In the genomic region with DNA sequence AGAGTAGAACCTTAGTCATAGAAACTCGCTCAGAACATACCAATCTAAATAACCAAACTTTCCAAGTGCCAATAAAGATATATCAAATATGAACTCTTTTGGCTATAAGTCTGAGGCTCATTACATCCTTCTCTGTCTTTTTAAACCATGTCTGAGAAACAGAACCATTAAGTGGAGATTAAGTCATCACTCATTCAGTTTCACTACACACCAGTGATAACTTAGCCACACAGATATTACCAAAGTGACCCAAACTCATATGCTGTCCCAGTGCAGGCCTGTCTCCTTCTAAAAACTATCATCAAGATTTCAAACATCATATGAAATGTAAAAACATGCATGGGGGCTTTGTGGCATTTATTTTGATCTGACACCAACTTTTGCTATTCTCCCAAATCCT, we compare ENCODE assay signal across 21 cellular contexts. TPM values are rescaled to one million over a fixed set of nuclear protein-coding genes. Genes with fewer than 3 reads are reported as not detected.
DNase-seq lines count a peak whose midpoint lies in the region; ATAC-seq, FAIRE-seq and TF ChIP-seq lines count a peak whose summit lies in the region.
"Had no signal": no experiment of that assay in that cellular context is flagged by ENCODE, and none has a peak within 500 bp of the region (broad histone marks: within the 10 kb centered on the region; RNA-seq: fewer than 3 reads in every experiment).

No MANE protein-coding gene starts in this region.

- no peaks in the 10 kb centered on the region for H3K9me3 Mint-ChIP-seq in stimulated activated naive CD8-positive, alpha-beta T cell treated with anti-CD3 and anti-CD28 coated beads, Interleukin-15, amount 100 ng/mL, for 72 hours
- no peaks in the 10 kb centered on the region for H3K9me3 Mint-ChIP-seq in mesothelial cell of epicardium
- no peaks in the 10 kb centered on the region for H3K9me3 Mint-ChIP-seq in type B pancreatic cell
- H3K9me3 Mint-ChIP-seq: activated CD4-positive, alpha-beta memory T cell treated with anti-CD3 and anti-CD28 coated beads for 36 hours; central memory CD8-positive, alpha-beta T cell had no signal

- H3K36me3 Mint-ChIP-seq in mesothelial cell of epicardium = no peaks in the 10 kb centered on the region
- H3K36me3 Mint-ChIP-seq in type B pancreatic cell = peaks cover 18% of the 10 kb centered on the region

- H3K9me3 ChIP-seq in small intestine (ENCODE audit: control insufficient read depth, low read depth) = no peaks in the 10 kb centered on the region
- H3K9me3 ChIP-seq: adrenal gland, HAP-1, psoas muscle, suprapubic skin had no signal

- DNase-seq in stimulated activated naive CD8-positive, alpha-beta T cell treated with anti-CD3 and anti-CD28 coated beads, Interleukin-15, amount 100 ng/mL, for 72 hours = no peak
- DNase-seq in stimulated activated naive CD8-positive, alpha-beta T cell treated with anti-CD3 and anti-CD28 coated beads, Interleukin-15, Interleukin-2, amounts not matched to agents 100 U/mL and 50 U/mL, for 24 hours = no peak
- peak; percentile 77 for DNase-seq in OCI-M1 (lab: John Stamatoyannopoulos, UW)
- no peak for DNase-seq in mesothelial cell of epicardium (ENCODE audit: low spot score in 2 of 2, unreplicated experiment in 2 of 2)
- DNase-seq in type B pancreatic cell (ENCODE audit: extremely low spot score, unreplicated experiment) = no peak
- no peak for DNase-seq in small intestine
- DNase-seq in C1 segment of cervical spinal cord (lab: John Stamatoyannopoulos, UW) = no peak
- DNase-seq: activated CD4-positive, alpha-beta memory T cell treated with anti-CD3 and anti-CD28 coated beads for 36 hours; adrenal gland; KG1; left colon; NCI-H1092 treated with DMSO at 0.1 percent for 48 hours; NCI-H748 treated with DMSO at 0.1 percent for 48 hours; psoas muscle; stimulated activated CD4-positive, alpha-beta T cell treated with anti-CD3 and anti-CD28 coated beads, Interleukin-15, amount 100 ng/mL, for 24 hours had no signal

- H3K4me1 ChIP-seq in small intestine (ENCODE audit: control insufficient read depth in 2 of 2, insufficient read depth in 1 of 2, low read depth in 1 of 2, low read length in 1 of 2) = peaks cover 2 to 8% of the 10 kb centered on the region in 2 donors

- no peak for FAIRE-seq in small intestine (lab: Jason Lieb, UNC)
- FAIRE-seq: TTC549 had no signal

- H3K27me3 ChIP-seq in small intestine (ENCODE audit: control insufficient read depth in 2 of 2, insufficient read depth in 2 of 2, low read length in 2 of 2) = no peaks in the 10 kb centered on the region
- H3K27me3 ChIP-seq: adrenal gland, suprapubic skin had no signal

- no peak for TF ChIP-seq CTCF in mesothelial cell of epicardium (IDR thresholded peaks at IDR 0.05; ENCODE audit: unreplicated experiment)
- no peak for TF ChIP-seq CTCF in type B pancreatic cell (conservative IDR thresholded peaks at IDR 0.05)

- H3K27me3 Mint-ChIP-seq in stimulated activated naive CD8-positive, alpha-beta T cell treated with anti-CD3 and anti-CD28 coated beads, Interleukin-15, amount 100 ng/mL, for 72 hours = no peaks in the 10 kb centered on the region
- H3K27me3 Mint-ChIP-seq in mesothelial cell of epicardium (ENCODE audit: low read depth) (no peaks in the 10 kb centered on the region), type B pancreatic cell (no peaks in the 10 kb centered on the region)
- H3K27me3 Mint-ChIP-seq: activated CD4-positive, alpha-beta memory T cell treated with anti-CD3 and anti-CD28 coated beads for 36 hours; central memory CD8-positive, alpha-beta T cell had no signal

- WGBS in small intestine, 3 donors = 76 to 100% (median 85%) methylated on average over 1 of the region's 1 CpG

- peak overlapping the region in 1 of 2 donors; percentile 62 for H3K27ac Mint-ChIP-seq in stimulated activated naive CD8-positive, alpha-beta T cell treated with anti-CD3 and anti-CD28 coated beads, Interleukin-15, amount 100 ng/mL, for 72 hours
- H3K27ac Mint-ChIP-seq in mesothelial cell of epicardium (peak overlapping the region; percentile 45), type B pancreatic cell (no peak overlapping the region)
- H3K27ac Mint-ChIP-seq: activated CD4-positive, alpha-beta memory T cell treated with anti-CD3 and anti-CD28 coated beads for 36 hours had no signal

- H3K4me1 Mint-ChIP-seq in stimulated activated naive CD8-positive, alpha-beta T cell treated with anti-CD3 and anti-CD28 coated beads, Interleukin-15, amount 100 ng/mL, for 72 hours = peaks cover 46% of the 10 kb centered on the region
- H3K4me1 Mint-ChIP-seq in mesothelial cell of epicardium = peaks cover 46% of the 10 kb centered on the region
- H3K4me1 Mint-ChIP-seq in type B pancreatic cell (ENCODE audit: unreplicated experiment) = peaks cover 52% of the 10 kb centered on the region

- peak; percentile 65 for ATAC-seq in stimulated activated naive CD8-positive, alpha-beta T cell treated with anti-CD3 and anti-CD28 coated beads, Interleukin-15, amount 100 ng/mL, for 72 hours
- ATAC-seq in stimulated activated naive CD8-positive, alpha-beta T cell treated with anti-CD3 and anti-CD28 coated beads, Interleukin-15, Interleukin-2, amounts not matched to agents 100 U/mL and 50 U/mL, for 24 hours = no peak
- ATAC-seq in GM21360 (IDR thresholded peaks at IDR 0.05; ENCODE audit: unreplicated experiment) = no peak
- ATAC-seq: left colon, Panc1 had no signal

- peak overlapping the region in 1 of 2 donors; percentile 54 for H3K27ac ChIP-seq in small intestine (ENCODE audit: low read depth in 1 of 2, low read length in 1 of 2)
- H3K27ac ChIP-seq: psoas muscle, suprapubic skin had no signal

- H3K4me3 ChIP-seq in small intestine (ENCODE audit: low read depth in 1 of 2, low read length in 2 of 2) = no peak overlapping the region
- H3K4me3 ChIP-seq: adrenal gland, HAP-1, psoas muscle, suprapubic skin had no signal

- H3K4me3 Mint-ChIP-seq in stimulated activated naive CD8-positive, alpha-beta T cell treated with anti-CD3 and anti-CD28 coated beads, Interleukin-15, amount 100 ng/mL, for 72 hours = no peak overlapping the region
- H3K4me3 Mint-ChIP-seq in mesothelial cell of epicardium = no peak overlapping the region
- H3K4me3 Mint-ChIP-seq in type B pancreatic cell = peak overlapping the region; percentile 4
- H3K4me3 Mint-ChIP-seq: activated CD4-positive, alpha-beta memory T cell treated with anti-CD3 and anti-CD28 coated beads for 36 hours; central memory CD8-positive, alpha-beta T cell had no signal

- H3K36me3 ChIP-seq in small intestine (ENCODE audit: control insufficient read depth in 2 of 2, insufficient read depth in 2 of 2, low read length in 2 of 2) = no peaks in the 10 kb centered on the region
- H3K36me3 ChIP-seq: adrenal gland, HAP-1, suprapubic skin had no signal

RNA-seq across cellular contexts. Expression of gene GCLC, which starts 12.0 kb away (rescaled TPM):
- 18.7 to 27.5 TPM (median 23.5 TPM) in 3 replicates for total RNA-seq in mesothelial cell of epicardium
- total RNA-seq in type B pancreatic cell (ENCODE audit: low replicate concordance) = 54.6 and 123 TPM in 2 replicates
- polyA plus RNA-seq in small intestine = 10 to 100 TPM; 26.6 to 28.1 (median 28.0) TPM
